Comparison of ENCODE assay signal across 1 cellular context in genomic region chr17:48626470-48627241, GRCh38.
TF ChIP-seq lines count a peak whose summit lies in the region.

No MANE protein-coding gene starts in this region.

TF ChIP-seq in K562, 482 proteins besides CTCF, POLR2A, EP300 and RAD21 (continued from another document and continues in another):
- TF ChIP-seq TSHZ1 (CRISPR knock-in tag; IDR thresholded peaks at IDR 0.05) (no peak), PTRF (tag; IDR thresholded peaks at IDR 0.05) (no peak), MGA (IDR thresholded peaks at IDR 0.05) (no peak), RFX1 (IDR thresholded peaks at IDR 0.05) (no peak), HDAC1 (IDR thresholded peaks at IDR 0.05) (peak in 1 of 2 experiments; percentile 44; a peak in 1 of 4 replicates), ZFP30 (CRISPR knock-in tag; IDR thresholded peaks at IDR 0.05; ENCODE audit: borderline replicate concordance) (no peak), SRSF9 (IDR thresholded peaks at IDR 0.05; ENCODE audit: borderline replicate concordance, low read depth, low read length) (no peak), ZNF41 (CRISPR knock-in tag; conservative IDR thresholded peaks at IDR 0.05) (no peak), ZBTB5 (IDR thresholded peaks at IDR 0.05) (no peak), E2F6 (IDR thresholded peaks at IDR 0.05; ENCODE audit: borderline replicate concordance in 1 of 2, extremely low read depth in 1 of 2, insufficient read depth in 1 of 2, insufficient read length in 1 of 2, low read depth in 1 of 2, low read length in 1 of 2, poor library complexity in 1 of 2, severe bottlenecking in 1 of 2) (no peak), KLF6 (CRISPR knock-in tag; IDR thresholded peaks at IDR 0.05; ENCODE audit: borderline replicate concordance) (no peak), MAZ (CRISPR knock-in tag; conservative IDR thresholded peaks at IDR 0.05 in 1 of 2, IDR thresholded peaks at IDR 0.05 in 1 of 2) (peak; percentile 99 to 100), GABPB1 (CRISPR knock-in tag; IDR thresholded peaks at IDR 0.05) (peak; percentile 72; the same call in 1 of the 2 replicates), POLR2AphosphoS2 (IDR thresholded peaks at IDR 0.05; ENCODE audit: low read length) (0 out of 2 replicates have a peak, but pooled peaks have one; percentile 75), ZNF707 (CRISPR knock-in tag; conservative IDR thresholded peaks at IDR 0.05) (no peak), TCF15 (CRISPR knock-in tag; IDR thresholded peaks at IDR 0.05) (no peak), SOX6 (IDR thresholded peaks at IDR 0.05) (peak; percentile 94), MNT (conservative IDR thresholded peaks at IDR 0.05) (peak; percentile 59 to 89; a peak in 3 of 4 replicates), CBX8 (IDR thresholded peaks at IDR 0.05; ENCODE audit: borderline replicate concordance, extremely low read depth, low read depth, low read length, poor library complexity, severe bottlenecking) (no peak), RUNX1 (IDR thresholded peaks at IDR 0.05; ENCODE audit: low read depth) (no peak), THAP12 (CRISPR knock-in tag; IDR thresholded peaks at IDR 0.05) (peak; percentile 80; the same call in 1 of the 2 replicates), ZBTB7A (IDR thresholded peaks at IDR 0.05; ENCODE audit: borderline replicate concordance, control insufficient read depth, low read depth, low read length) (peak; percentile 93), NCOA1 (IDR thresholded peaks at IDR 0.05; ENCODE audit: low read depth) (peak; percentile 89), CREB1 (IDR thresholded peaks at IDR 0.05) (peak; percentile 95), CREB1 (CRISPR knock-in tag; IDR thresholded peaks at IDR 0.05) (peak; percentile 93), ZNF639 (CRISPR knock-in tag; conservative IDR thresholded peaks at IDR 0.05 in 1 of 2, IDR thresholded peaks at IDR 0.05 in 1 of 2) (peak in 1 of 2 experiments; percentile 97; a peak in 2 of 4 replicates), BMI1 (IDR thresholded peaks at IDR 0.05; ENCODE audit: low read length) (no peak), PML (IDR thresholded peaks at IDR 0.05; ENCODE audit: low read length) (peak; percentile 51), MTA3 (IDR thresholded peaks at IDR 0.05; ENCODE audit: borderline replicate concordance) (peak; percentile 93), NR3C1 (CRISPR knock-in tag; IDR thresholded peaks at IDR 0.05) (no peak), CREM (IDR thresholded peaks at IDR 0.05; ENCODE audit: low read depth) (peak; percentile 97), NCOA6 (IDR thresholded peaks at IDR 0.05) (no peak), POLR2H (tag; IDR thresholded peaks at IDR 0.05; ENCODE audit: low read depth) (peak; percentile 40; the same call in 1 of the 2 replicates)
